24 cellular contexts compared by ENCODE assay signal in genomic region chr21:38383411-38384245, GRCh38.
"Had no signal": no experiment of that assay in that cellular context is flagged by ENCODE, and none has a peak within 500 bp of the region (broad histone marks: within the 10 kb centered on the region; RNA-seq: fewer than 3 reads in every experiment).

No MANE protein-coding gene starts in this region.

- H3K36me3 ChIP-seq: brain microvascular endothelial cell, cardiac muscle cell had no signal

- H3K4me3 ChIP-seq: cardiac muscle cell, SK-N-MC had no signal

- DNase-seq: activated CD4-positive, alpha-beta memory T cell treated with anti-CD3 and anti-CD28 coated beads for 36 hours; activated CD4-positive, alpha-beta T cell treated with anti-CD3 and anti-CD28 coated beads, Interleukin-2, amount 10 ng/mL, durations not matched to agents 7 days and 5 days; activated CD4-positive, CD25-positive, alpha-beta regulatory T cell; activated CD8-positive, alpha-beta memory T cell treated with anti-CD3 and anti-CD28 coated beads for 24 hours; activated effector memory CD4-positive, alpha-beta T cell treated with anti-CD3 and anti-CD28 coated beads, Interleukin-2, amount 50 U/mL, for 16 hours; activated naive CD4-positive, alpha-beta T cell treated with anti-CD3 and anti-CD28 coated beads for 36 hours; activated T-cell treated with anti-CD3 and anti-CD28 coated beads, Interleukin-2, amount 50 U/mL, for 4 hours; amygdala; brain microvascular endothelial cell; Karpas-422; NCI-H1048; NCI-H146; NCI-H187 treated with DMSO at 0.1 percent for 48 hours; NCI-H2081 treated with DMSO at 0.1 percent for 48 hours; NCI-H2171; NCI-H2227 treated with DMSO at 0.1 percent for 48 hours; NCI-H446 treated with DMSO at 0.1 percent for 48 hours; NCI-H526; NCI-H82; T-helper 1 cell had no signal

- H3K9me3 Mint-ChIP-seq: activated CD4-positive, alpha-beta memory T cell treated with anti-CD3 and anti-CD28 coated beads for 36 hours; activated CD4-positive, alpha-beta T cell treated with anti-CD3 and anti-CD28 coated beads, Interleukin-2, amount 10 ng/mL, durations not matched to agents 7 days and 5 days; activated naive CD4-positive, alpha-beta T cell treated with anti-CD3 and anti-CD28 coated beads for 36 hours; activated T-cell treated with anti-CD3 and anti-CD28 coated beads, Interleukin-2, amount 50 U/mL, for 4 hours had no signal

- H3K27ac ChIP-seq: brain microvascular endothelial cell, cardiac muscle cell, SK-N-MC, VCaP had no signal

- H3K36me3 Mint-ChIP-seq: activated CD4-positive, alpha-beta memory T cell treated with anti-CD3 and anti-CD28 coated beads for 36 hours; activated naive CD8-positive, alpha-beta T cell had no signal

- H3K27ac Mint-ChIP-seq: activated CD4-positive, alpha-beta memory T cell treated with anti-CD3 and anti-CD28 coated beads for 36 hours; activated CD4-positive, alpha-beta T cell treated with anti-CD3 and anti-CD28 coated beads, Interleukin-2, amount 10 ng/mL, durations not matched to agents 7 days and 5 days; activated naive CD4-positive, alpha-beta T cell treated with anti-CD3 and anti-CD28 coated beads for 36 hours; activated naive CD8-positive, alpha-beta T cell had no signal

- H3K4me3 Mint-ChIP-seq: activated CD4-positive, alpha-beta memory T cell treated with anti-CD3 and anti-CD28 coated beads for 36 hours; activated CD4-positive, alpha-beta T cell treated with anti-CD3 and anti-CD28 coated beads, Interleukin-2, amount 10 ng/mL, durations not matched to agents 7 days and 5 days; activated naive CD4-positive, alpha-beta T cell treated with anti-CD3 and anti-CD28 coated beads for 36 hours; activated naive CD8-positive, alpha-beta T cell; activated T-cell treated with anti-CD3 and anti-CD28 coated beads, Interleukin-2, amount 50 U/mL, for 4 hours had no signal

- H3K27me3 ChIP-seq: brain microvascular endothelial cell, cardiac muscle cell had no signal

- ATAC-seq: activated T-cell treated with anti-CD3 and anti-CD28 coated beads, Interleukin-2, amount 50 U/mL, for 4 hours had no signal
